In genomic region chr17:32342603-32343325, GRCh38 we compare ENCODE assay signal across 8 cellular contexts. TPM values are rescaled to one million over a fixed set of nuclear protein-coding genes. Genes with fewer than 3 reads are reported as not detected.
A peak's percentile ranks its signal among the peaks of the same experiment; 100 is the strongest.
DNase-seq lines count a peak whose midpoint lies in the region; ATAC-seq, FAIRE-seq and TF ChIP-seq lines count a peak whose summit lies in the region.

No MANE protein-coding gene starts in this region.

- in situ Hi-C loops in Panc1 (cut with HindIII; ENCODE audit: low pct_unique_long_range_greater_than_20kb, low sequenced_read_pairs) = no loop called here

- TF ChIP-seq CTCF in GM12865 (IDR thresholded peaks at IDR 0.05; ENCODE audit: insufficient read depth, low read depth, low read length, missing control alignments) (no peak), Panc1 (IDR thresholded peaks at IDR 0.05) (no peak), epithelial cell of esophagus (IDR thresholded peaks at IDR 0.05; ENCODE audit: insufficient read depth, low read depth, low read length, missing control alignments) (no peak)

- no TSS peak for BruUV-seq in Panc1 (replicated peaks; lab: Mats Ljungman, UMichigan)

- H3K27ac ChIP-seq in Panc1 (ENCODE audit: low read length) (peak overlapping the region; percentile 67), rectal smooth muscle tissue (ENCODE audit: low read depth, low read length) (peak overlapping the region; percentile 88), small intestine (ENCODE audit: low read depth in 1 of 2, low read length in 1 of 2) (peak overlapping the region in 1 of 2 donors; percentile 5)

- H3K36me3 ChIP-seq in Panc1 (ENCODE audit: control insufficient read depth, insufficient read depth, low read length) (no peaks in the 10 kb centered on the region; the same call in 1 of the 2 replicates), rectal smooth muscle tissue (ENCODE audit: control insufficient read depth, insufficient read depth, low read length) (no peaks in the 10 kb centered on the region), small intestine (ENCODE audit: control insufficient read depth in 2 of 2, insufficient read depth in 2 of 2, low read length in 2 of 2) (no peaks in the 10 kb centered on the region)

- H3K4me3 ChIP-seq in GM12865 (ENCODE audit: low read depth, low read length) = peak overlapping the region; percentile 63
- H3K4me3 ChIP-seq in Panc1 (ENCODE audit: low read depth in 2 of 2, low read length in 2 of 2) = peak overlapping the region; percentile 55 to 64
- peak overlapping the region; percentile 81 for H3K4me3 ChIP-seq in epithelial cell of esophagus (ENCODE audit: low read length)
- peak overlapping the region; percentile 67 for H3K4me3 ChIP-seq in rectal smooth muscle tissue (ENCODE audit: low read length)
- H3K4me3 ChIP-seq in small intestine (ENCODE audit: low read depth in 1 of 2, low read length in 2 of 2) = peak overlapping the region in 1 of 2 donors; percentile 8

- FAIRE-seq in small intestine (lab: Jason Lieb, UNC) = no peak

- intact Hi-C loops in Panc1 (cut with micrococcal nuclease; ENCODE audit: unreplicated experiment) = no loop called here

- 57 to 65% (median 60%) methylated on average over 14 of the region's 14 CpGs for WGBS in small intestine, 3 donors

- DNase-seq in GM12865 (ENCODE audit: low read depth) (no peak), Panc1 (ENCODE audit: low read depth, low spot score) (no peak), epithelial cell of esophagus (ENCODE audit: low read depth) (no peak), C1 segment of cervical spinal cord (lab: John Stamatoyannopoulos, UW) (no peak), small intestine (no peak), SIG-M5 (lab: John Stamatoyannopoulos, UW) (no peak)
- DNase-seq in activated CD4-positive, alpha-beta T cell treated with anti-CD3 and anti-CD28 coated beads for 4 hours = no peak

- CTCF ChIA-PET in Panc1 (lab: Charles Lee) = no interaction called here

- H3K27me3 ChIP-seq in Panc1 (ENCODE audit: control insufficient read depth, insufficient read depth, low read length) = no peaks in the 10 kb centered on the region
- H3K27me3 ChIP-seq in rectal smooth muscle tissue (ENCODE audit: control insufficient read depth, insufficient read depth, low read length) = no peaks in the 10 kb centered on the region
- no peaks in the 10 kb centered on the region for H3K27me3 ChIP-seq in small intestine (ENCODE audit: control insufficient read depth in 2 of 2, insufficient read depth in 2 of 2, low read length in 2 of 2)

- peaks cover 12% of the 10 kb centered on the region for H3K4me1 ChIP-seq in Panc1 (ENCODE audit: control insufficient read depth, insufficient read depth, low read length)
- peaks cover 10% of the 10 kb centered on the region for H3K4me1 ChIP-seq in rectal smooth muscle tissue (ENCODE audit: control insufficient read depth, insufficient read depth, low read length)
- peaks cover 0 to 4% of the 10 kb centered on the region in 2 donors for H3K4me1 ChIP-seq in small intestine (ENCODE audit: control insufficient read depth in 2 of 2, insufficient read depth in 1 of 2, low read depth in 1 of 2, low read length in 1 of 2)

- no peak for ATAC-seq in Panc1

- no peak overlapping the region for H3K9ac ChIP-seq in rectal smooth muscle tissue (ENCODE audit: low read length)

- H3K9me3 ChIP-seq in Panc1 (ENCODE audit: control insufficient read depth, insufficient read depth, low read depth, low read length) (no peaks in the 10 kb centered on the region), small intestine (ENCODE audit: control insufficient read depth, low read depth) (no peaks in the 10 kb centered on the region)

- POLR2A ChIA-PET in Panc1 (lab: Charles Lee) = no interaction called here

RNA-seq across cellular contexts. Expression of gene C17orf75, which starts 0.8 kb away (rescaled TPM):
- 31.6 TPM for total RNA-seq in Panc1 (2021; ENCODE audit: unreplicated experiment)
- 25.8 TPM for polyA plus RNA-seq in Panc1 (2012; ENCODE audit: insufficient read length)
- 10 to 100 TPM in 1 of 3 donors, 1 to 10 TPM in 2; 9.6 to 13.7 (median 10.0) TPM for polyA plus RNA-seq in small intestine

RNA-seq across cellular contexts. Expression of gene ZNF207, which starts 7.2 kb away (rescaled TPM):
- total RNA-seq in Panc1 (2021; ENCODE audit: unreplicated experiment) = 215 TPM
- 108 TPM for polyA plus RNA-seq in Panc1 (2012; ENCODE audit: insufficient read length)
- 10 to 100 TPM; 50.8 to 71.6 (median 56.7) TPM for polyA plus RNA-seq in small intestine
